ENCODE assay signal across 1 cellular context in genomic region chr5:523658-524441, GRCh38.
TF ChIP-seq lines count a peak whose summit lies in the region.

No MANE protein-coding gene starts in this region.

TF ChIP-seq in HepG2, 621 proteins besides CTCF, POLR2A, EP300 and RAD21:
- TF ChIP-seq ZBTB34 (CRISPR knock-in tag; IDR thresholded peaks at IDR 0.05) (no peak), ZNF550 (CRISPR knock-in tag; IDR thresholded peaks at IDR 0.05; ENCODE audit: borderline replicate concordance) (no peak), TEAD2 (CRISPR knock-in tag; IDR thresholded peaks at IDR 0.05) (no peak), ATF4 (CRISPR knock-in tag; IDR thresholded peaks at IDR 0.05) (no peak), ZNF644 (CRISPR knock-in tag; IDR thresholded peaks at IDR 0.05; ENCODE audit: low read depth) (no peak), ZNF670 (CRISPR knock-in tag; IDR thresholded peaks at IDR 0.05; ENCODE audit: borderline replicate concordance) (no peak), ZNF605 (CRISPR knock-in tag; IDR thresholded peaks at IDR 0.05) (no peak), JUN (CRISPR knock-in tag; IDR thresholded peaks at IDR 0.05) (no peak)
TF ChIP-seq in HepG2: peak in this region for 0.
